Comparison of ENCODE assay signal across 19 cellular contexts in the genomic region with DNA sequence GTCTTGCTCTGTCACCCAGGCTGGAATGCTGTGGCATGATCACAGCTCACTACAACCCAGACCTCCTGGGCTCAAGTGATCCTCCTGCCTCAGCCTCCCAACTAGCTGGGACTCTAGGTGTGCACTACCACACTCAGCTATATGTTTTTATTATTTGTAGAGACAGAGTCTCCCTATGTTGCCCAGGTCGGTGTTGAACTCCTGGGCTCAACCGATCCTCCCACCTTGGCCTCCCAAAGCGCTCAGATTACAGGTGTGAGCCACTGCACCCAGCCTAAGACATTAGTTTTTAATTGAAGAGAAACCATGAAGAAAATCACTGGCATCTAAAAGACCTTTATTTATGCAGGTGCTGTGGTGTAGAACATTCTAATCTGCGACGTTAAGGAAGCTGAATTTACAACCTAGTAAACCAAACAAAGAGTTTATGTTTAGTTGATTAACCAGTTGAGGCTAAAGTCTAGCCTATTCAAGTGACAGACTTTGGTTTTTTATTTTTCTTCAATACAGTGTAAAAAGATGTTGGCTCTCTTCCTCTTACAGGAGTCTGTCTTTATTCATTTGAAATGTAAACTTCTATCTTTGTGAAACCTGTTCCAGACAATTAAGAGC. TPM values are rescaled to one million over a fixed set of nuclear protein-coding genes. Genes with fewer than 3 reads are reported as not detected.
DNase-seq lines count a peak whose midpoint lies in the region; ATAC-seq and TF ChIP-seq lines count a peak whose summit lies in the region.
"Had no signal": no experiment of that assay in that cellular context is flagged by ENCODE, and none has a peak within 500 bp of the region (broad histone marks: within the 10 kb centered on the region; RNA-seq: fewer than 3 reads in every experiment).

No MANE protein-coding gene starts in this region.

- H3K27me3 ChIP-seq in prostate gland (replicated peaks; ENCODE audit: insufficient read depth): no peaks in the 10 kb centered on the region
- H3K27me3 ChIP-seq: BLaER1 had no signal

- DNase-seq in LNCaP clone FGC (ENCODE audit: low read depth): peak; percentile 58
- no peak for DNase-seq in left colon
- DNase-seq in prostate gland (ENCODE audit: low spot score): no peak
- no peak for DNase-seq in SKM-1 treated with dmso at 0.1 percent for 144 hours (lab: John Stamatoyannopoulos, UW; ENCODE audit: unreplicated experiment)
- DNase-seq in RWPE1 (ENCODE audit: low spot score): no peak
- no peak for DNase-seq in AML-193 (lab: John Stamatoyannopoulos, UW)
- DNase-seq: Calu3; CD8-positive, alpha-beta T cell; DMS79 treated with DMSO at 0.1 percent for 48 hours; GF-D8; HCEC 1CT; IMR-90 had no signal

- H3K4me3 ChIP-seq in LNCaP clone FGC (ENCODE audit: low read depth, low read length) (no peak overlapping the region), prostate gland (no peak overlapping the region)
- H3K4me3 ChIP-seq: A549, BLaER1, GM12878, GM23338, K562 had no signal

- peaks cover 6% of the 10 kb centered on the region for H3K4me1 ChIP-seq in prostate gland (replicated peaks)

- POLR2A ChIA-PET in RWPE1 (lab: Yijun Ruan, JAX; ENCODE audit: low non-redundant PET): no interaction called here

- no peaks in the 10 kb centered on the region for H3K9me3 ChIP-seq in prostate gland
- H3K9me3 ChIP-seq: A549, BLaER1 had no signal

- 33% methylated on average over 5 of the region's 5 CpGs for WGBS in prostate gland

- no peaks in the 10 kb centered on the region for H3K4me1 Mint-ChIP-seq in activated T-helper 17 cell treated with anti-CD3 and anti-CD28 coated beads, Interleukin-2, amount 50 U/mL, for 72 hours

- H3K27ac Mint-ChIP-seq in activated T-helper 17 cell treated with anti-CD3 and anti-CD28 coated beads, Interleukin-2, amount 50 U/mL, for 72 hours: peak overlapping the region; percentile 19
- H3K27ac Mint-ChIP-seq: CD8-positive, alpha-beta T cell; GM23338 had no signal

- no peak overlapping the region for H3K4me3 Mint-ChIP-seq in activated T-helper 17 cell treated with anti-CD3 and anti-CD28 coated beads, Interleukin-2, amount 50 U/mL, for 72 hours
- H3K4me3 Mint-ChIP-seq: CD8-positive, alpha-beta T cell; GM23338 had no signal

- ATAC-seq in activated T-helper 17 cell treated with anti-CD3 and anti-CD28 coated beads, Interleukin-2, amount 50 U/mL, for 72 hours (replicated peaks): no peak
- ATAC-seq in left colon (peak; percentile 67), GM19328 (IDR thresholded peaks at IDR 0.05; ENCODE audit: unreplicated experiment) (no peak)
- ATAC-seq: A549; CD8-positive, alpha-beta T cell; GM12878; GM23338; K562 had no signal

- H3K36me3 ChIP-seq in prostate gland: no peaks in the 10 kb centered on the region
- H3K36me3 ChIP-seq: BLaER1 had no signal

- no peaks in the 10 kb centered on the region for H3K9me3 Mint-ChIP-seq in activated T-helper 17 cell treated with anti-CD3 and anti-CD28 coated beads, Interleukin-2, amount 50 U/mL, for 72 hours
- H3K9me3 Mint-ChIP-seq: CD8-positive, alpha-beta T cell; GM23338 had no signal

- TF ChIP-seq POLR2A in prostate gland (IDR thresholded peaks at IDR 0.05): no peak

- peaks cover 1% of the 10 kb centered on the region for H3K36me3 Mint-ChIP-seq in activated T-helper 17 cell treated with anti-CD3 and anti-CD28 coated beads, Interleukin-2, amount 50 U/mL, for 72 hours (ENCODE audit: low read depth)

- intact Hi-C loops in left colon (cut with DNase I, micrococcal nuclease): no loop called here
- intact Hi-C loops in prostate gland (cut with DNase I): no loop called here

- CTCF ChIA-PET in RWPE1 (lab: Yijun Ruan, JAX): no interaction called here

- no peak for TF ChIP-seq CTCF in LNCaP clone FGC (IDR thresholded peaks at IDR 0.05; ENCODE audit: control insufficient read depth, extremely low read depth, insufficient read depth)
- TF ChIP-seq CTCF in prostate gland (IDR thresholded peaks at IDR 0.05): no peak
- TF ChIP-seq CTCF in RWPE1 (conservative IDR thresholded peaks at IDR 0.05; ENCODE audit: low read depth): no peak

- no peaks in the 10 kb centered on the region for H3K27me3 Mint-ChIP-seq in activated T-helper 17 cell treated with anti-CD3 and anti-CD28 coated beads, Interleukin-2, amount 50 U/mL, for 72 hours

- H3K27ac ChIP-seq in prostate gland (peak overlapping the region; percentile 40 to 59), RWPE1 (no peak overlapping the region)
- H3K27ac ChIP-seq: A549, BLaER1 had no signal

RNA-seq across cellular contexts. Expression of a gene that starts 52.5 kb away (rescaled TPM):
- total RNA-seq in activated T-helper 17 cell treated with anti-CD3 and anti-CD28 coated beads, Interleukin-2, amount 50 U/mL, for 72 hours: 10 to 100 TPM; 15.0 to 16.0 TPM
- total RNA-seq in left colon (100 to 1,000 TPM; 373 to 391 TPM), prostate gland (100 to 1,000 TPM; 268 to 514 TPM)

Comparison
In these comparisons a context has a peak if more than half of its experiments do, and no peak if none do; other contexts are left out.
1. RNA of a gene that starts 52.5 kb away (total RNA-seq): 268 to 514 TPM in prostate gland and 373 to 391 TPM in left colon; 15.0 to 16.0 TPM in activated T-helper 17 cell treated with anti-CD3 and anti-CD28 coated beads, Interleukin-2, amount 50 U/mL, for 72 hours; every median in the first group is over 10 times any median in the second.